37 cellular contexts compared by ENCODE assay signal in the genomic region with DNA sequence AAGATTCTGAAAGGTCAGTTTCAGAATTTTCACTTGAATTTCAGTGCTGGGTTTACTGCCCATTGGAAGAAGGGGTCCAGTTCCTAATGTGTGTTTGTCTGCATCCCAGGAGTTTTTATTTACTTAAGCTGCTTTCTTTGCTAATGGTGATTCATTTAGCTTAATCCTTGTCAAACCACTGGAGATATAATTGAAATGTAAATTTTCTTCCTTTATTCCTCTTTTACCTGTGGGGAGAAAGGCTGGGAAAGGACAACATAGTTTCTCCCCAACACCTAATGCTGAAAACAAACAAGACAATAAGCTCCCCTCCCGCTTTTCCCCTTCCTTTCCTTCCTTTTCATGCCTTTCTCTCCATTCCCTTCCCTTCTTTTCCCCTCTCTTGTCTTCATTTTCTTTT.
"Had no signal": no experiment of that assay in that cellular context is flagged by ENCODE, and none has a peak within 500 bp of the region (broad histone marks: within the 10 kb centered on the region; RNA-seq: fewer than 3 reads in every experiment).

No MANE protein-coding gene starts in this region.

- DNase-seq: activated CD4-positive, alpha-beta T cell treated with anti-CD3 and anti-CD28 coated beads for 48 hours; activated CD4-positive, alpha-beta T cell treated with anti-CD3 and anti-CD28 coated beads, Interleukin-2, amount 50 U/mL, for 48 hours; activated CD8-positive, alpha-beta memory T cell treated with anti-CD3 and anti-CD28 coated beads for 24 hours; activated gamma-delta T cell; activated naive CD4-positive, alpha-beta T cell treated with anti-CD3 and anti-CD28 coated beads, Interleukin-2, amount 10 ng/mL, durations not matched to agents 7 days and 5 days; activated naive CD8-positive, alpha-beta T cell treated with anti-CD3 and anti-CD28 coated beads, Interleukin-2, amount 10 ng/mL, durations not matched to agents 7 days and 5 days; activated T-cell treated with anti-CD3 and anti-CD28 coated beads, Interleukin-2, amount 50 U/mL, for 1 hour; brain microvascular endothelial cell; caudate nucleus; cortex of kidney; effector memory CD8-positive, alpha-beta T cell; erythroblast; immature natural killer cell; kidney; left colon; mammary epithelial cell; naive B cell; nephron progenitor cell; retina; stimulated activated CD4-positive, alpha-beta T cell treated with anti-CD3 and anti-CD28 coated beads, Interleukin-12 subunit alpha, Interleukin-12 subunit beta, amount 100 ng/mL, for 4 hours; stimulated activated CD4-positive, alpha-beta T cell treated with anti-CD3 and anti-CD28 coated beads, Interleukin-4, amount 100 ng/mL, for 1 hour; T-helper 9 cell; uterus had no signal

- H3K27me3 Mint-ChIP-seq: activated naive CD4-positive, alpha-beta T cell treated with anti-CD3 and anti-CD28 coated beads, Interleukin-2, amount 10 ng/mL, durations not matched to agents 7 days and 5 days; activated naive CD8-positive, alpha-beta T cell treated with anti-CD3 and anti-CD28 coated beads, Interleukin-2, amount 10 ng/mL, durations not matched to agents 7 days and 5 days; effector memory CD8-positive, alpha-beta T cell; naive B cell; stimulated activated naive CD8-positive, alpha-beta T cell treated with anti-CD3 and anti-CD28 coated beads, Interleukin-15, Interleukin-2, amounts not matched to agents 100 ng/mL and 50 ng/mL, for 24 hours had no signal

- H3K27ac ChIP-seq: brain microvascular endothelial cell, gastroesophageal sphincter, hepatocyte, neutrophil, prostate gland, skin epidermis, thoracic aorta, uterus, VCaP had no signal

- H3K36me3 ChIP-seq: brain microvascular endothelial cell, gastroesophageal sphincter, neutrophil, prostate gland, thoracic aorta, uterus had no signal

- ATAC-seq: activated CD4-positive, CD25-positive, alpha-beta regulatory T cell treated with anti-CD3 and anti-CD28 coated beads, Interleukin-2, amount 50 U/mL, for 24 hours; effector memory CD8-positive, alpha-beta T cell; gastroesophageal sphincter; left colon; sciatic nerve; stimulated activated effector memory CD8-positive, alpha-beta T cell treated with anti-CD3 and anti-CD28 coated beads, Interleukin-12 subunit alpha, Interleukin-12 subunit beta, amount 100 ng/mL, for 72 hours had no signal

- H3K4me2 ChIP-seq: hepatocyte had no signal

- H3K4me1 Mint-ChIP-seq: activated naive CD4-positive, alpha-beta T cell treated with anti-CD3 and anti-CD28 coated beads, Interleukin-2, amount 10 ng/mL, durations not matched to agents 7 days and 5 days; activated naive CD8-positive, alpha-beta T cell treated with anti-CD3 and anti-CD28 coated beads, Interleukin-2, amount 10 ng/mL, durations not matched to agents 7 days and 5 days; immature natural killer cell; naive B cell; stimulated activated effector memory CD8-positive, alpha-beta T cell treated with anti-CD3 and anti-CD28 coated beads, Interleukin-12 subunit alpha, Interleukin-12 subunit beta, amount 100 ng/mL, for 72 hours had no signal

- H3K36me3 Mint-ChIP-seq: activated naive CD4-positive, alpha-beta T cell treated with anti-CD3 and anti-CD28 coated beads, Interleukin-2, amount 10 ng/mL, durations not matched to agents 7 days and 5 days; activated naive CD8-positive, alpha-beta T cell treated with anti-CD3 and anti-CD28 coated beads, Interleukin-2, amount 10 ng/mL, durations not matched to agents 7 days and 5 days; immature natural killer cell; mesothelial cell of epicardium; naive B cell; stimulated activated effector memory CD8-positive, alpha-beta T cell treated with anti-CD3 and anti-CD28 coated beads, Interleukin-12 subunit alpha, Interleukin-12 subunit beta, amount 100 ng/mL, for 72 hours; type B pancreatic cell had no signal

- H3K9me3 Mint-ChIP-seq: activated naive CD8-positive, alpha-beta T cell treated with anti-CD3 and anti-CD28 coated beads, Interleukin-2, amount 10 ng/mL, durations not matched to agents 7 days and 5 days; activated T-helper 1 cell treated with anti-CD3 and anti-CD28 coated beads, Interleukin-12 subunit alpha, Interleukin-12 subunit beta, Interleukin-2, Interleukin-4 antibody, amounts not matched to agents 30 ng/mL and 10 ng/mL and 1 ng/mL, durations not matched to agents 14 hours and 24 hours and 36 hours; effector memory CD8-positive, alpha-beta T cell; immature natural killer cell; mesothelial cell of epicardium; nephron progenitor cell; stimulated activated effector memory CD8-positive, alpha-beta T cell treated with anti-CD3 and anti-CD28 coated beads, Interleukin-12 subunit alpha, Interleukin-12 subunit beta, amount 100 ng/mL, for 72 hours; stimulated activated naive CD8-positive, alpha-beta T cell treated with anti-CD3 and anti-CD28 coated beads, Interleukin-15, Interleukin-2, amounts not matched to agents 100 ng/mL and 50 ng/mL, for 24 hours; type B pancreatic cell had no signal

- H3K4me3 Mint-ChIP-seq: activated naive CD4-positive, alpha-beta T cell treated with anti-CD3 and anti-CD28 coated beads, Interleukin-2, amount 10 ng/mL, durations not matched to agents 7 days and 5 days; activated naive CD8-positive, alpha-beta T cell treated with anti-CD3 and anti-CD28 coated beads, Interleukin-2, amount 10 ng/mL, durations not matched to agents 7 days and 5 days; activated T-helper 1 cell treated with anti-CD3 and anti-CD28 coated beads, Interleukin-12 subunit alpha, Interleukin-12 subunit beta, Interleukin-2, Interleukin-4 antibody, amounts not matched to agents 30 ng/mL and 10 ng/mL and 1 ng/mL, durations not matched to agents 14 hours and 24 hours and 36 hours; effector memory CD8-positive, alpha-beta T cell; immature natural killer cell; mesothelial cell of epicardium; naive B cell; nephron progenitor cell; stimulated activated effector memory CD8-positive, alpha-beta T cell treated with anti-CD3 and anti-CD28 coated beads, Interleukin-12 subunit alpha, Interleukin-12 subunit beta, amount 100 ng/mL, for 72 hours; stimulated activated naive CD8-positive, alpha-beta T cell treated with anti-CD3 and anti-CD28 coated beads, Interleukin-15, Interleukin-2, amounts not matched to agents 100 ng/mL and 50 ng/mL, for 24 hours; type B pancreatic cell had no signal

- H3K27ac Mint-ChIP-seq: activated naive CD4-positive, alpha-beta T cell treated with anti-CD3 and anti-CD28 coated beads, Interleukin-2, amount 10 ng/mL, durations not matched to agents 7 days and 5 days; activated naive CD8-positive, alpha-beta T cell treated with anti-CD3 and anti-CD28 coated beads, Interleukin-2, amount 10 ng/mL, durations not matched to agents 7 days and 5 days; activated T-helper 1 cell treated with anti-CD3 and anti-CD28 coated beads, Interleukin-12 subunit alpha, Interleukin-12 subunit beta, Interleukin-2, Interleukin-4 antibody, amounts not matched to agents 30 ng/mL and 10 ng/mL and 1 ng/mL, durations not matched to agents 14 hours and 24 hours and 36 hours; effector memory CD8-positive, alpha-beta T cell; immature natural killer cell; mesothelial cell of epicardium; naive B cell; nephron progenitor cell; stimulated activated effector memory CD8-positive, alpha-beta T cell treated with anti-CD3 and anti-CD28 coated beads, Interleukin-12 subunit alpha, Interleukin-12 subunit beta, amount 100 ng/mL, for 72 hours; stimulated activated naive CD8-positive, alpha-beta T cell treated with anti-CD3 and anti-CD28 coated beads, Interleukin-15, Interleukin-2, amounts not matched to agents 100 ng/mL and 50 ng/mL, for 24 hours; type B pancreatic cell had no signal

- H2AFZ ChIP-seq: hepatocyte had no signal

- H3K4me1 ChIP-seq: gastroesophageal sphincter, prostate gland, uterus had no signal

- H3K79me2 ChIP-seq: hepatocyte had no signal

- H3K27me3 ChIP-seq: brain microvascular endothelial cell, gastroesophageal sphincter, hepatocyte, neutrophil, uterus had no signal

- H3K4me3 ChIP-seq: gastroesophageal sphincter, hepatocyte, prostate gland, skin epidermis, thoracic aorta, uterus had no signal
